1 cellular context compared by ENCODE assay signal in genomic region chrX:94288972-94289371, GRCh38.
TF ChIP-seq lines count a peak whose summit lies in the region.

No MANE protein-coding gene starts in this region.

TF ChIP-seq in H1, 55 proteins besides CTCF, POLR2A, EP300 and RAD21:
- TF ChIP-seq CHD7 (IDR thresholded peaks at IDR 0.05; ENCODE audit: insufficient replicate concordance, low read length) (peak; percentile 38), CTBP2 (IDR thresholded peaks at IDR 0.05; ENCODE audit: borderline replicate concordance, insufficient read depth, insufficient read length, low read length) (no peak)
